ENCODE assay signal across 8 cellular contexts in genomic region chr19:3625996-3626472, GRCh38. TPM values are rescaled to one million over a fixed set of nuclear protein-coding genes. Genes with fewer than 3 reads are reported as not detected.
DNase-seq lines count a peak whose midpoint lies in the region; TF ChIP-seq lines count a peak whose summit lies in the region.

No MANE protein-coding gene starts in this region.

- H3K27me3 ChIP-seq in ACC112 (ENCODE audit: insufficient read depth, low read length) (no peaks in the 10 kb centered on the region), GM23248 (replicated peaks; ENCODE audit: insufficient read depth) (no peaks in the 10 kb centered on the region)

- H3F3A ChIP-seq in GM23248 (ENCODE audit: insufficient read depth): no peaks in the 10 kb centered on the region

- peak overlapping the region; percentile 80 for H3K4me2 ChIP-seq in GM23248 (ENCODE audit: unreplicated experiment)

- H3K27me3 Mint-ChIP-seq in T-helper 1 cell treated with Interleukin-12 subunit alpha and Interleukin-12 subunit beta and Interleukin-4 antibody, amounts not matched to agents 30 μg/mL and 1 μg/mL, for 36 hours (ENCODE audit: low read depth): no peaks in the 10 kb centered on the region

- peak overlapping the region; percentile 77 for H3K27ac Mint-ChIP-seq in T-helper 1 cell treated with Interleukin-12 subunit alpha and Interleukin-12 subunit beta and Interleukin-4 antibody, amounts not matched to agents 30 μg/mL and 1 μg/mL, for 36 hours

- H3K4me1 ChIP-seq in ACC112 (ENCODE audit: control insufficient read depth, insufficient read depth, low read length, unreplicated experiment) (peaks cover 8% of the 10 kb centered on the region), GM23248 (ENCODE audit: insufficient read depth) (peaks cover 8% of the 10 kb centered on the region)

- H3K4me1 Mint-ChIP-seq in T-helper 1 cell treated with Interleukin-12 subunit alpha and Interleukin-12 subunit beta and Interleukin-4 antibody, amounts not matched to agents 30 μg/mL and 1 μg/mL, for 36 hours (ENCODE audit: low read depth): peaks cover 17% of the 10 kb centered on the region

- H3K36me3 Mint-ChIP-seq in T-helper 1 cell treated with Interleukin-12 subunit alpha and Interleukin-12 subunit beta and Interleukin-4 antibody, amounts not matched to agents 30 μg/mL and 1 μg/mL, for 36 hours (ENCODE audit: low read depth): peaks cover 6% of the 10 kb centered on the region

- no peaks in the 10 kb centered on the region for H4K20me1 ChIP-seq in GM23248 (ENCODE audit: insufficient read depth)

- H3K36me3 ChIP-seq in ACC112 (ENCODE audit: insufficient read depth, low read length): no peaks in the 10 kb centered on the region
- no peaks in the 10 kb centered on the region for H3K36me3 ChIP-seq in GM23248 (ENCODE audit: low read depth)

- H3K9me2 ChIP-seq in GM23248 (ENCODE audit: insufficient read depth): no peaks in the 10 kb centered on the region

- TF ChIP-seq CTCF in fibroblast of mammary gland (conservative IDR thresholded peaks at IDR 0.05; ENCODE audit: control insufficient read depth, insufficient read depth, low read depth, low read length): no peak
- no peak for TF ChIP-seq CTCF in retinal pigment epithelial cell (conservative IDR thresholded peaks at IDR 0.05; ENCODE audit: low read depth, low read length)

- peak overlapping the region; percentile 89 for H3K9ac ChIP-seq in GM23248

- H3K4me3 ChIP-seq in ACC112 (ENCODE audit: low read depth, low read length) (peak overlapping the region; percentile 97), GM23248 (peak overlapping the region; percentile 95), fibroblast of mammary gland (ENCODE audit: control insufficient read depth, low read depth, low read length) (peak overlapping the region; percentile 87), retinal pigment epithelial cell (ENCODE audit: low read length) (peak overlapping the region; percentile 73)

- no peaks in the 10 kb centered on the region for H3K9me3 ChIP-seq in GM23248 (ENCODE audit: low read depth)

- in situ Hi-C loops in GM23248 (cut with MboI): no loop called here

- peak; percentile 58 for DNase-seq in GM23248
- no peak for DNase-seq in fibroblast of mammary gland (ENCODE audit: low read depth)
- no peak for DNase-seq in retinal pigment epithelial cell (ENCODE audit: low read depth)
- DNase-seq in DMS79 (lab: John Stamatoyannopoulos, UW): no peak
- no peak for DNase-seq in NCI-H2196 treated with DMSO at 0.1 percent for 48 hours (lab: John Stamatoyannopoulos, UW; ENCODE audit: unreplicated experiment)
- DNase-seq in SKM-1 treated with dmso at 0.1 percent for 144 hours (lab: John Stamatoyannopoulos, UW; ENCODE audit: unreplicated experiment): no peak

- H3K9me3 Mint-ChIP-seq in T-helper 1 cell treated with Interleukin-12 subunit alpha and Interleukin-12 subunit beta and Interleukin-4 antibody, amounts not matched to agents 30 μg/mL and 1 μg/mL, for 36 hours: no peaks in the 10 kb centered on the region

- peak overlapping the region; percentile 88 for H3K4me3 Mint-ChIP-seq in T-helper 1 cell treated with Interleukin-12 subunit alpha and Interleukin-12 subunit beta and Interleukin-4 antibody, amounts not matched to agents 30 μg/mL and 1 μg/mL, for 36 hours

- WGBS in GM23248 (ENCODE audit: low coverage in 1 of 2, low lambda C conversion rate in 2 of 2, missing lambda C conversion rate in 2 of 2), 2 experiments: 1 to 2% methylated on average over 21 of the region's 21 CpGs

- H3K27ac ChIP-seq in ACC112 (ENCODE audit: low read depth, low read length) (peak overlapping the region; percentile 87; the same call in 1 of the 2 replicates), GM23248 (peak overlapping the region; percentile 78)

- peaks cover 21% of the 10 kb centered on the region for H3K79me2 ChIP-seq in ACC112 (ENCODE audit: control insufficient read depth, insufficient read depth, low read length, unreplicated experiment)
- peaks cover 39% of the 10 kb centered on the region for H3K79me2 ChIP-seq in GM23248 (ENCODE audit: insufficient read depth)

- H2AFZ ChIP-seq in ACC112 (ENCODE audit: low read length, unreplicated experiment) (peak overlapping the region; percentile 82), GM23248 (peak overlapping the region; percentile 69)

RNA-seq across cellular contexts. Expression of gene CACTIN, which starts 0.6 kb away (rescaled TPM):
- total RNA-seq in GM23248 (2014; rRNA removed; shearing (Covaris generic)): 29.1 and 39.0 TPM in 2 replicates
- 6.9 and 8.7 TPM in 2 replicates for polyA plus RNA-seq in GM23248 (2016; fragmentation: Nextera tagmentation; extraction: Ambion mirVana)

RNA-seq across cellular contexts. Expression of gene TBXA2R, which starts 19.4 kb away (rescaled TPM):
- 0.76 TPM in 1 of 2 replicates, not detected in the other for total RNA-seq in GM23248 (2014; rRNA removed; shearing (Covaris generic))
- polyA plus RNA-seq in GM23248 (2016; fragmentation: Nextera tagmentation; extraction: Ambion mirVana): 1.9 and 2.6 TPM in 2 replicates

RNA-seq across cellular contexts. Expression of gene GIPC3, which starts 40.8 kb away (rescaled TPM):
- 0.13 TPM in 1 of 2 replicates, not detected in the other for total RNA-seq in GM23248 (2014; rRNA removed; shearing (Covaris generic))
- 0.06 TPM in 1 of 2 replicates, not detected in the other for polyA plus RNA-seq in GM23248 (2016; fragmentation: Nextera tagmentation; extraction: Ambion mirVana)

RNA-seq across cellular contexts. Expression of gene HMG20B, which starts 53.3 kb away (rescaled TPM):
- total RNA-seq in GM23248 (2014; rRNA removed; shearing (Covaris generic)): 105 and 112 TPM in 2 replicates
- polyA plus RNA-seq in GM23248 (2016; fragmentation: Nextera tagmentation; extraction: Ambion mirVana): 83.9 and 87.7 TPM in 2 replicates
